9 cellular contexts compared by ENCODE assay signal in genomic region chr3:134312873-134313838, GRCh38.
DNase-seq lines count a peak whose midpoint lies in the region; ATAC-seq and TF ChIP-seq lines count a peak whose summit lies in the region.
"Had no signal": no experiment of that assay in that cellular context is flagged by ENCODE, and none has a peak within 500 bp of the region (broad histone marks: within the 10 kb centered on the region; RNA-seq: fewer than 3 reads in every experiment).

No MANE protein-coding gene starts in this region.

- H3K4me3 ChIP-seq in choroid plexus epithelial cell (ENCODE audit: low read depth, low read length) (peak overlapping the region; percentile 57), stomach (peak overlapping the region; percentile 42 to 54 (median 48))
- H3K4me3 ChIP-seq: BLaER1 treated with 17β-estradiol and CSF1 and Interleukin-3, amounts not matched to agents 10 nM and 100 nM had no signal

- ATAC-seq in HG03378 (IDR thresholded peaks at IDR 0.05; ENCODE audit: unreplicated experiment): no peak

- H3K4me1 ChIP-seq in stomach: peaks cover 42 to 80% (median 69%) of the 10 kb centered on the region in 4 donors

- DNase-seq in NCI-H2227 (lab: John Stamatoyannopoulos, UW; ENCODE audit: unreplicated experiment) (peak; percentile 7), NCI-H2227 treated with DMSO at 0.1 percent for 48 hours (lab: John Stamatoyannopoulos, UW) (no peak), choroid plexus epithelial cell (ENCODE audit: low read depth) (peak; percentile 87), kidney glomerular epithelial cell (lab: John Stamatoyannopoulos, UW) (peak; percentile 34), stomach (peak; percentile 81), NCI-H1105 (lab: John Stamatoyannopoulos, UW) (no peak), G401 (ENCODE audit: low spot score) (no peak)

- intact Hi-C loops in stomach (cut with DNase I; ENCODE audit: low total_unique reads): loop anchor here (5.0 kb wide), 1 partner anchor 64 kb away; no protein-coding TSS in a partner anchor

- H3K36me3 ChIP-seq in stomach: no peaks in the 10 kb centered on the region
- H3K36me3 ChIP-seq: BLaER1 treated with 17β-estradiol and CSF1 and Interleukin-3, amounts not matched to agents 10 nM and 100 nM had no signal

- peak overlapping the region; percentile 89 to 93 (median 91) for H3K27ac ChIP-seq in stomach
- H3K27ac ChIP-seq: BLaER1 treated with 17β-estradiol and CSF1 and Interleukin-3, amounts not matched to agents 10 nM and 100 nM had no signal

- 13 to 18% (median 16%) methylated on average over 35 to 74 of the region's 74 CpGs for WGBS in stomach, 5 donors

- peaks cover 0 to 19% (median 5%) of the 10 kb centered on the region in 3 donors for H3K27me3 ChIP-seq in stomach

- no peaks in the 10 kb centered on the region for H3K9me3 ChIP-seq in stomach
- H3K9me3 ChIP-seq: BLaER1 treated with 17β-estradiol and CSF1 and Interleukin-3, amounts not matched to agents 10 nM and 100 nM had no signal

- TF ChIP-seq EP300 in stomach (IDR thresholded peaks at IDR 0.05): no peak

- no peak for TF ChIP-seq POLR2A in stomach (IDR thresholded peaks at IDR 0.05)

- in situ Hi-C loops in G401 (cut with HindIII; ENCODE audit: low sequenced_read_pairs): no loop called here

- TF ChIP-seq CTCF in choroid plexus epithelial cell (conservative IDR thresholded peaks at IDR 0.05; ENCODE audit: low read depth, low read length) (peak; percentile 50), stomach (IDR thresholded peaks at IDR 0.05) (peak in 4 of 7 experiments; percentile 15 to 43 (median 40))

Comparison
In these comparisons a context has a peak if more than half of its experiments do, and no peak if none do; other contexts are left out.
1. DNase-seq: peak in NCI-H2227 (single experiment), choroid plexus epithelial cell (single experiment), kidney glomerular epithelial cell (single experiment) and stomach (single experiment); none in NCI-H2227 treated with DMSO at 0.1 percent for 48 hours (single experiment), NCI-H1105 (single experiment) and G401 (single experiment).